9 cellular contexts compared by ENCODE assay signal in the genomic region with DNA sequence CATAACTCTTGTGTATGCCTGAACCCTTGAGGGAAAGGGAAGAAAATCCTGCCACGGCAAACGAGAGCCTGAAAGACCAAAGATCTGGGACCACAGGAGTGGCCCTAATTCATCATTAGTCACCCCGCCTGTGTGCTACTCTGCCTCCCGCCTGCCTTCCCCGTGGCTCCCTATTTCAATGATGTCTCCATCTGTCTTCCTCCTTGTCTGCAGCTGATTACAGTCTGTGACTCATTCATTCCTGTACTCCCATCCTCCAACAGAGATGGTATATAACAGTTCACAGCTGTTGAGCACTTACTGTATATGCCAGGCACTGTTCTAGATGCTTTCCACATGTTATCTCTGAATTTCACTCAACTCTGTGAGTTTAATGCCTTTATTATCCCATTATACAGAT.
DNase-seq lines count a peak whose midpoint lies in the region; ATAC-seq and TF ChIP-seq lines count a peak whose summit lies in the region.
"Had no signal": no experiment of that assay in that cellular context is flagged by ENCODE, and none has a peak within 500 bp of the region (broad histone marks: within the 10 kb centered on the region; RNA-seq: fewer than 3 reads in every experiment).

No MANE protein-coding gene starts in this region.

- CTCF ChIA-PET in naive thymus-derived CD4-positive, alpha-beta T cell (lab: Charles Lee) = no interaction called here

- peaks cover 0 to 10% (median 0%) of the 10 kb centered on the region in 5 donors for H3K27me3 Mint-ChIP-seq in naive thymus-derived CD4-positive, alpha-beta T cell
- peaks cover 9% of the 10 kb centered on the region for H3K27me3 Mint-ChIP-seq in chondrocyte (ENCODE audit: low read depth)
- H3K27me3 Mint-ChIP-seq: stimulated activated naive CD8-positive, alpha-beta T cell treated with anti-CD3 and anti-CD28 coated beads, Interleukin-15, Interleukin-2, amounts not matched to agents 100 ng/mL and 50 ng/mL, for 24 hours had no signal

- peak; percentile 86 for DNase-seq in AG08395 (ENCODE audit: low spot score)
- peak; percentile 89 for DNase-seq in HT1080 (ENCODE audit: low read depth)
- peak; percentile 23 for DNase-seq in astrocyte of the cerebellum (ENCODE audit: low read depth)
- peak; percentile 38 for DNase-seq in left kidney (ENCODE audit: low read depth, low spot score)
- DNase-seq in naive thymus-derived CD4-positive, alpha-beta T cell = no peak
- no peak for DNase-seq in NCI-H146 treated with DMSO at 0.1 percent for 48 hours (lab: John Stamatoyannopoulos, UW; ENCODE audit: unreplicated experiment)
- DNase-seq in chondrocyte (ENCODE audit: low spot score) = no peak
- DNase-seq in NCI-H1092 treated with DMSO at 0.1 percent for 48 hours (lab: John Stamatoyannopoulos, UW) = no peak

- H3K36me3 ChIP-seq in naive thymus-derived CD4-positive, alpha-beta T cell (ENCODE audit: control insufficient read depth in 2 of 3, insufficient read depth in 3 of 3, low read length in 3 of 3) = no peaks in the 10 kb centered on the region

- H3K36me3 Mint-ChIP-seq in naive thymus-derived CD4-positive, alpha-beta T cell = no peaks in the 10 kb centered on the region
- H3K36me3 Mint-ChIP-seq in chondrocyte (ENCODE audit: low read depth) = no peaks in the 10 kb centered on the region

- H3K27ac ChIP-seq in naive thymus-derived CD4-positive, alpha-beta T cell (ENCODE audit: low read depth, low read length) = no peak overlapping the region

- H3K27ac Mint-ChIP-seq in naive thymus-derived CD4-positive, alpha-beta T cell = no peak overlapping the region
- H3K27ac Mint-ChIP-seq in chondrocyte (ENCODE audit: unreplicated experiment) = no peak overlapping the region
- H3K27ac Mint-ChIP-seq: stimulated activated naive CD8-positive, alpha-beta T cell treated with anti-CD3 and anti-CD28 coated beads, Interleukin-15, Interleukin-2, amounts not matched to agents 100 ng/mL and 50 ng/mL, for 24 hours had no signal

- H3K4me1 ChIP-seq in naive thymus-derived CD4-positive, alpha-beta T cell (ENCODE audit: control insufficient read depth in 2 of 2, insufficient read depth in 2 of 2, low read length in 2 of 2) = no peaks in the 10 kb centered on the region

- no peaks in the 10 kb centered on the region for H3K9me3 ChIP-seq in naive thymus-derived CD4-positive, alpha-beta T cell (ENCODE audit: control insufficient read depth in 2 of 3, low read length in 3 of 3)

- POLR2A ChIA-PET in naive thymus-derived CD4-positive, alpha-beta T cell (lab: Charles Lee) = interaction anchor here (0.6 kb wide), 1 partner anchor 138 kb away, joined by 3 read pairs; no protein-coding TSS in a partner anchor

- intact Hi-C loops in naive thymus-derived CD4-positive, alpha-beta T cell (cut with micrococcal nuclease) = no loop called here

- no peaks in the 10 kb centered on the region for H3K27me3 ChIP-seq in naive thymus-derived CD4-positive, alpha-beta T cell (ENCODE audit: control insufficient read depth in 2 of 2, insufficient read depth in 2 of 2, low read length in 2 of 2)

- H3K9me3 Mint-ChIP-seq in naive thymus-derived CD4-positive, alpha-beta T cell = peaks cover 0 to 24% (median 7%) of the 10 kb centered on the region in 11 donors
- H3K9me3 Mint-ChIP-seq in chondrocyte (ENCODE audit: low read depth) = peaks cover 7% of the 10 kb centered on the region

- ATAC-seq in naive thymus-derived CD4-positive, alpha-beta T cell = no peak

- TF ChIP-seq CTCF in astrocyte of the cerebellum (IDR thresholded peaks at IDR 0.05; ENCODE audit: low read depth, low read length, missing control alignments) (no peak), chondrocyte (IDR thresholded peaks at IDR 0.05) (no peak)

- H3K4me3 Mint-ChIP-seq in naive thymus-derived CD4-positive, alpha-beta T cell = no peak overlapping the region
- H3K4me3 Mint-ChIP-seq in chondrocyte (ENCODE audit: unreplicated experiment) = no peak overlapping the region
- H3K4me3 Mint-ChIP-seq: stimulated activated naive CD8-positive, alpha-beta T cell treated with anti-CD3 and anti-CD28 coated beads, Interleukin-15, Interleukin-2, amounts not matched to agents 100 ng/mL and 50 ng/mL, for 24 hours had no signal

- H3K4me1 Mint-ChIP-seq in naive thymus-derived CD4-positive, alpha-beta T cell = no peaks in the 10 kb centered on the region
- H3K4me1 Mint-ChIP-seq in chondrocyte (ENCODE audit: low read depth) = peaks cover 6% of the 10 kb centered on the region

- no peak overlapping the region for H3K4me3 ChIP-seq in astrocyte of the cerebellum (ENCODE audit: low read depth, low read length)
- H3K4me3 ChIP-seq in naive thymus-derived CD4-positive, alpha-beta T cell (ENCODE audit: low read length) = no peak overlapping the region

- in situ Hi-C loops in astrocyte of the cerebellum (cut with HindIII; ENCODE audit: low sequenced_read_pairs) = no loop called here

Comparison
In these comparisons a context has a peak if more than half of its experiments do, and no peak if none do; other contexts are left out.
1. DNase-seq: peak in AG08395 (single experiment), HT1080 (single experiment), astrocyte of the cerebellum (single experiment) and left kidney (single experiment); none in naive thymus-derived CD4-positive, alpha-beta T cell (0 of 9), NCI-H146 treated with DMSO at 0.1 percent for 48 hours (single experiment), chondrocyte (single experiment) and NCI-H1092 treated with DMSO at 0.1 percent for 48 hours (single experiment).